9 cellular contexts compared by ENCODE assay signal in genomic region chr7:158858592-158859503, GRCh38. TPM values are rescaled to one million over a fixed set of nuclear protein-coding genes. Genes with fewer than 3 reads are reported as not detected.
DNase-seq lines count a peak whose midpoint lies in the region; ATAC-seq, FAIRE-seq and TF ChIP-seq lines count a peak whose summit lies in the region.
"Had no signal": no experiment of that assay in that cellular context is flagged by ENCODE, and none has a peak within 500 bp of the region (broad histone marks: within the 10 kb centered on the region; RNA-seq: fewer than 3 reads in every experiment).

No MANE protein-coding gene starts in this region.

- 71 to 76% methylated on average over 3 to 5 of the region's 5 CpGs for whole genome bisulfite sequencing in esophagus squamous epithelium, 2 donors
- WGBS in small intestine, 3 donors = 72 to 82% (median 79%) methylated on average over 5 of the region's 5 CpGs

- peak overlapping the region; percentile 77 for H3K27ac ChIP-seq in Panc1 (ENCODE audit: low read length)
- H3K27ac ChIP-seq in esophagus squamous epithelium = peak overlapping the region in 3 of 4 donors; percentile 34 to 63 (median 51)
- peak overlapping the region in 1 of 2 donors; percentile 68 for H3K27ac ChIP-seq in small intestine (ENCODE audit: low read depth in 1 of 2, low read length in 1 of 2)

- BruUV-seq in Panc1 (replicated peaks; lab: Mats Ljungman, UMichigan) = no TSS peak

- no peak for FAIRE-seq in small intestine (lab: Jason Lieb, UNC)
- FAIRE-seq in HTR-8/SVneo (lab: Jason Lieb, UNC) = no peak

- ATAC-seq in Panc1 = no peak

- H3K9me3 ChIP-seq in Panc1 (ENCODE audit: control insufficient read depth, insufficient read depth, low read depth, low read length) (no peaks in the 10 kb centered on the region), esophagus squamous epithelium (no peaks in the 10 kb centered on the region), small intestine (ENCODE audit: control insufficient read depth, low read depth) (no peaks in the 10 kb centered on the region)

- no peak for TF ChIP-seq CTCF in Panc1 (IDR thresholded peaks at IDR 0.05)
- TF ChIP-seq CTCF in esophagus squamous epithelium (IDR thresholded peaks at IDR 0.05) = no peak

- no peaks in the 10 kb centered on the region; the same call in none of the 2 replicates for H3K36me3 ChIP-seq in Panc1 (ENCODE audit: control insufficient read depth, insufficient read depth, low read length)
- no peaks in the 10 kb centered on the region for H3K36me3 ChIP-seq in esophagus squamous epithelium
- no peaks in the 10 kb centered on the region for H3K36me3 ChIP-seq in small intestine (ENCODE audit: control insufficient read depth in 2 of 2, insufficient read depth in 2 of 2, low read length in 2 of 2)

- peaks cover 37% of the 10 kb centered on the region for H3K4me1 ChIP-seq in Panc1 (ENCODE audit: control insufficient read depth, insufficient read depth, low read length)
- peaks cover 0 to 46% (median 10%) of the 10 kb centered on the region in 3 donors for H3K4me1 ChIP-seq in esophagus squamous epithelium
- H3K4me1 ChIP-seq in small intestine (ENCODE audit: control insufficient read depth in 2 of 2, insufficient read depth in 1 of 2, low read depth in 1 of 2, low read length in 1 of 2) = no peaks in the 10 kb centered on the region

- TF ChIP-seq POLR2A in esophagus squamous epithelium (IDR thresholded peaks at IDR 0.05) = no peak

- in situ Hi-C loops in Panc1 (cut with HindIII; ENCODE audit: low pct_unique_long_range_greater_than_20kb, low sequenced_read_pairs) = no loop called here

- H3K4me3 ChIP-seq in Panc1 (ENCODE audit: low read depth in 2 of 2, low read length in 2 of 2) (no peak overlapping the region), esophagus squamous epithelium (no peak overlapping the region), small intestine (ENCODE audit: low read depth in 1 of 2, low read length in 2 of 2) (no peak overlapping the region)

- POLR2A ChIA-PET in Panc1 (lab: Charles Lee) = no interaction called here

- intact Hi-C loops in Panc1 (cut with micrococcal nuclease; ENCODE audit: unreplicated experiment) (no loop called here), esophagus squamous epithelium (cut with DNase I) (no loop called here)

- CTCF ChIA-PET in Panc1 (lab: Charles Lee) = no interaction called here

- H3K27me3 ChIP-seq in Panc1 (ENCODE audit: control insufficient read depth, insufficient read depth, low read length) = no peaks in the 10 kb centered on the region
- H3K27me3 ChIP-seq in esophagus squamous epithelium = no peaks in the 10 kb centered on the region
- H3K27me3 ChIP-seq in small intestine (ENCODE audit: control insufficient read depth in 2 of 2, insufficient read depth in 2 of 2, low read length in 2 of 2) = no peaks in the 10 kb centered on the region

- DNase-seq in activated CD8-positive, alpha-beta memory T cell treated with anti-CD3 and anti-CD28 coated beads, Interleukin-2, amount 50 U/mL, for 48 hours = peak; percentile 40
- DNase-seq in activated CD8-positive, alpha-beta memory T cell treated with anti-CD3 and anti-CD28 coated beads for 24 hours = no peak
- DNase-seq in Panc1 (ENCODE audit: low read depth, low spot score) = no peak
- no peak for DNase-seq in esophagus squamous epithelium (lab: John Stamatoyannopoulos, UW)
- peak; percentile 56 for DNase-seq in small intestine
- DNase-seq in ecto neural progenitor cell (ENCODE audit: low spot score) = no peak
- no peak for DNase-seq in NK-92 treated with Interleukin-12 subunit alpha and Interleukin-12 subunit beta, amount 100 ng/mL, for 24 hours (lab: John Stamatoyannopoulos, UW)
- no peak for DNase-seq in HTR-8/SVneo (ENCODE audit: insufficient read length, low spot score)
- DNase-seq: NCI-H524 treated with DMSO at 0.1 percent for 48 hours had no signal

RNA-seq across cellular contexts. Expression of gene DYNC2I1, which starts 2.5 kb away (rescaled TPM):
- total RNA-seq in Panc1 (2021; ENCODE audit: unreplicated experiment) = 21.3 TPM
- 40.1 TPM for polyA plus RNA-seq in Panc1 (2012; ENCODE audit: insufficient read length)
- total RNA-seq in esophagus squamous epithelium = 10 to 100 TPM in 1 of 4 donors, 1 to 10 TPM in 3; 6.4 to 15.1 (median 7.3) TPM
- polyA plus RNA-seq in small intestine = 10 to 100 TPM in 2 of 3 donors, 1 to 10 TPM in 1; 7.0 to 49.6 (median 33.8) TPM

RNA-seq across cellular contexts. Expression of gene ESYT2, which starts 29.5 kb away (rescaled TPM):
- total RNA-seq in Panc1 (2021; ENCODE audit: unreplicated experiment) (92.7 TPM), esophagus squamous epithelium (10 to 100 TPM; 52.1 to 94.2 (median 60.5) TPM)
- 73.6 TPM for polyA plus RNA-seq in Panc1 (2012; ENCODE audit: insufficient read length)
- polyA plus RNA-seq in small intestine = 10 to 100 TPM in 2 of 3 donors, 1 to 10 TPM in 1; 10.0 to 28.9 (median 13.6) TPM

Comparison
In these comparisons a context has a peak if more than half of its experiments do, and no peak if none do; other contexts are left out.
1. DNase-seq: peak in activated CD8-positive, alpha-beta memory T cell treated with anti-CD3 and anti-CD28 coated beads, Interleukin-2, amount 50 U/mL, for 48 hours (single experiment) and small intestine (single experiment); none in activated CD8-positive, alpha-beta memory T cell treated with anti-CD3 and anti-CD28 coated beads for 24 hours (single experiment), Panc1 (single experiment), esophagus squamous epithelium (single experiment), ecto neural progenitor cell (single experiment), NK-92 treated with Interleukin-12 subunit alpha and Interleukin-12 subunit beta, amount 100 ng/mL, for 24 hours (single experiment) and HTR-8/SVneo (single experiment).